ENCODE assay signal across 1 cellular context in genomic region chr2:178152033-178152432, GRCh38.
TF ChIP-seq lines count a peak whose summit lies in the region.

No MANE protein-coding gene starts in this region.

TF ChIP-seq in GM23338, 12 proteins besides CTCF, POLR2A, EP300 and RAD21 (continued from another document):
- no peak for TF ChIP-seq ZNF462 (CRISPR knock-in tag; IDR thresholded peaks at IDR 0.05)
- no peak for TF ChIP-seq EZH2phosphoT487 (IDR thresholded peaks at IDR 0.05; ENCODE audit: unreplicated experiment)
- TF ChIP-seq STAT1 (IDR thresholded peaks at IDR 0.05; ENCODE audit: unreplicated experiment): no peak
- TF ChIP-seq ZNF114 (CRISPR knock-in tag; IDR thresholded peaks at IDR 0.05): no peak
- no peak for TF ChIP-seq JUNB (IDR thresholded peaks at IDR 0.05; ENCODE audit: unreplicated experiment)
- TF ChIP-seq CREB1 (CRISPR knock-in tag; IDR thresholded peaks at IDR 0.05; ENCODE audit: low read depth): no peak
- no peak for TF ChIP-seq ETS1 (IDR thresholded peaks at IDR 0.05)
